In the genomic region with DNA sequence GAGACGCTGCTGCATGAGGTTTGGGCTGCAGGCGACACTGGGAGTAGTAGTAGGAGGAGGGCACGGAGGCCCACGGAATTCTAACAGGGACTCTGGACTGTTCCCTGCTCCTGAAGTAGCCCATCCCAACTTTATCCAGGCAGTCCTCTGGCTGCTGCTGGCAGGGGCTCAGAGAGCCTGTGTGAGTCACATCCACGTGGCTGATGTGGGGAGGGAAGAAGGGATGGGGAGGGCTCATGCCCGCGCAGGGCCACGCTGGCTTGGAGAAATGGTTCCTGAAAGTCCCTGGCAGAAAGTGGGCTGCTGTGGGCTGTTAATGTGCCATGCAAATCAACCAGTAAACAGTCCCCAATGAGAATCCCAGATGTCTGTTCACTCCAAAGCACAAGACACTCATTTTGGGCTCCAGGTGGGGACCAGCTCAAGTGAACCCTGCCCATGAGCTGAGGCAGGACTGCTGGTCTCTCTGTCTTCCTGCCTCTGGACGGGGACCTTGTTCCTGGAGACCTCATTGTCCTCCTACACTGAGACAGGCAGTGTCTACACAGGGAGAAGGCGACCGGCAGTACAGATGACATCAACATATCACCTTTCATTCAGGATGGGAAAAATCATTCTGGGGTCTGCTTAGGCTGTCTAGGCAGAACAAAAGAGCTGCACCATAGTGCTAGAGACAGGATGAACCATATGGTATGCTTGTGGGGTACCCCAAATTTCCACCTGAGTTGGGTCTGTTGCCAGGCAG, we compare ENCODE assay signal across 10 cellular contexts. TPM values are rescaled to one million over a fixed set of nuclear protein-coding genes. Genes with fewer than 3 reads are reported as not detected.
A peak's percentile ranks its signal among the peaks of the same experiment; 100 is the strongest.
DNase-seq lines count a peak whose midpoint lies in the region; ATAC-seq, FAIRE-seq and TF ChIP-seq lines count a peak whose summit lies in the region.
"Had no signal": no experiment of that assay in that cellular context is flagged by ENCODE, and none has a peak within 500 bp of the region (broad histone marks: within the 10 kb centered on the region; RNA-seq: fewer than 3 reads in every experiment).

No MANE protein-coding gene starts in this region.

- H3K9me3 ChIP-seq in keratinocyte (ENCODE audit: control insufficient read depth, low read depth, low read length) (no peaks in the 10 kb centered on the region), skeletal muscle satellite cell (replicated peaks; ENCODE audit: low read length) (no peaks in the 10 kb centered on the region)

- ATAC-seq in GM21381 (IDR thresholded peaks at IDR 0.05; ENCODE audit: unreplicated experiment) (no peak), GM18498 (IDR thresholded peaks at IDR 0.05; ENCODE audit: unreplicated experiment) (no peak)

- no peak overlapping the region for H3K9ac ChIP-seq in keratinocyte (ENCODE audit: control insufficient read depth, extremely low read depth, insufficient read depth, low read length)
- no peak overlapping the region for H3K9ac ChIP-seq in skeletal muscle satellite cell (ENCODE audit: low read depth, low read length)

- H3K4me1 ChIP-seq in keratinocyte (ENCODE audit: control insufficient read depth, extremely low read depth, insufficient read depth, low read length) (peaks cover 7% of the 10 kb centered on the region), skeletal muscle satellite cell (ENCODE audit: control insufficient read depth, insufficient read depth, low read length) (peaks cover 10% of the 10 kb centered on the region)

- peaks cover 7% of the 10 kb centered on the region for H3K4me1 Mint-ChIP-seq in MCF 10A (ENCODE audit: insufficient read depth, unreplicated experiment)

- H3K27ac Mint-ChIP-seq in MCF 10A (ENCODE audit: low read depth, unreplicated experiment), result no peak overlapping the region
- H3K27ac Mint-ChIP-seq: activated naive CD8-positive, alpha-beta T cell had no signal

- H3K27me3 ChIP-seq in keratinocyte (ENCODE audit: control insufficient read depth, extremely low read depth, insufficient read depth, low read length) (no peaks in the 10 kb centered on the region), skeletal muscle satellite cell (ENCODE audit: control insufficient read depth, insufficient read depth, low read length) (peaks cover 11% of the 10 kb centered on the region)

- H3K9me1 ChIP-seq in keratinocyte (ENCODE audit: control insufficient read depth, extremely low read depth, insufficient read depth, low read length), result no peaks in the 10 kb centered on the region

- intact Hi-C loops in MCF 10A (cut with micrococcal nuclease), result no loop called here

- H3K4me3 ChIP-seq in keratinocyte (ENCODE audit: control insufficient read depth in 2 of 3, extremely low read depth in 1 of 3, insufficient read depth in 2 of 3, low read depth in 1 of 3, low read length in 3 of 3) (no peak overlapping the region), skeletal muscle satellite cell (ENCODE audit: low read length) (no peak overlapping the region)

- H3K4me3 Mint-ChIP-seq in MCF 10A (ENCODE audit: unreplicated experiment), result no peak overlapping the region
- H3K4me3 Mint-ChIP-seq: activated naive CD8-positive, alpha-beta T cell had no signal

- H3K79me2 ChIP-seq in keratinocyte (ENCODE audit: control insufficient read depth, insufficient read depth, low read length), result no peaks in the 10 kb centered on the region

- H3K36me3 ChIP-seq in keratinocyte (ENCODE audit: control insufficient read depth in 2 of 2, extremely low read depth in 1 of 2, insufficient read depth in 2 of 2, low read length in 2 of 2) (no peaks in the 10 kb centered on the region), skeletal muscle satellite cell (ENCODE audit: insufficient read depth, low read length) (no peaks in the 10 kb centered on the region)

- POLR2A ChIA-PET in MCF 10A (lab: Yijun Ruan, JAX), result interaction anchor here (1.2 kb wide), 1 partner anchor 20 kb away, joined by 3 read pairs; no protein-coding TSS in a partner anchor

- TF ChIP-seq POLR2A in H54 (IDR thresholded peaks at IDR 0.05; ENCODE audit: low read depth, low read length), result 0 out of 2 replicates have a peak, but pooled peaks have one; percentile 10

- H2AFZ ChIP-seq in keratinocyte (ENCODE audit: control insufficient read depth, low read length), result peak overlapping the region; percentile 65

- FAIRE-seq in H54 (lab: Jason Lieb, UNC), result no peak
- FAIRE-seq in keratinocyte (lab: Jason Lieb, UNC), result peak; percentile 84

- dilution Hi-C loops in keratinocyte (cut with MboI; ENCODE audit: extremely low pct_ligation_motif_present, low sequenced_read_pairs), result no loop called here

- H3K9me3 Mint-ChIP-seq in MCF 10A (ENCODE audit: unreplicated experiment), result peaks cover 7% of the 10 kb centered on the region

- no peak overlapping the region for H3K27ac ChIP-seq in keratinocyte (ENCODE audit: control insufficient read depth, insufficient read depth, low read length)

- no peaks in the 10 kb centered on the region for H4K20me1 ChIP-seq in keratinocyte (ENCODE audit: control insufficient read depth, extremely low read depth, insufficient read depth, low read length)

- no peaks in the 10 kb centered on the region for H3K36me3 Mint-ChIP-seq in MCF 10A (ENCODE audit: insufficient read depth, unreplicated experiment)

- DNase-seq in H54 (ENCODE audit: insufficient read length, low spot score) (peak; percentile 60), MCF 10A (ENCODE audit: unreplicated experiment) (peak; percentile 87), keratinocyte (ENCODE audit: low read depth, low spot score) (no peak), NCI-H1694 (lab: John Stamatoyannopoulos, UW) (no peak), T-helper 1 cell (no peak)
- DNase-seq: NCI-H2029 treated with DMSO at 0.1 percent for 48 hours had no signal

- CTCF ChIA-PET in MCF 10A (lab: Yijun Ruan, JAX), result interaction anchor here (0.6 to 0.7 kb wide), 4 partner anchors 17 to 1073 kb away, joined by 3 read pairs; no protein-coding TSS in a partner anchor

- TF ChIP-seq CTCF in MCF 10A (IDR thresholded peaks at IDR 0.05; ENCODE audit: unreplicated experiment) (no peak), keratinocyte (optimal IDR thresholded peaks at IDR 0.05 in 1 of 3, IDR thresholded peaks at IDR 0.05 in 1 of 3, conservative IDR thresholded peaks at IDR 0.05 in 1 of 3; ENCODE audit: extremely low read depth in 1 of 3, insufficient read depth in 2 of 3, low read length in 3 of 3) (no peak)

- peak overlapping the region; percentile 13 for H3K4me2 ChIP-seq in keratinocyte (ENCODE audit: control insufficient read depth, extremely low read depth, insufficient read depth, low read depth, low read length)
- H3K4me2 ChIP-seq in skeletal muscle satellite cell (ENCODE audit: low read length), result peak overlapping the region; percentile 55

- BruUV-seq in MCF 10A (replicated peaks; lab: Mats Ljungman, UMichigan), result no TSS peak

- H3K27me3 Mint-ChIP-seq in MCF 10A (ENCODE audit: insufficient read depth, unreplicated experiment), result peaks cover 44% of the 10 kb centered on the region

RNA-seq across cellular contexts. Expression of gene FMOD, which starts 57.7 kb away (rescaled TPM):
- not detected in 2 replicates for total RNA-seq in MCF 10A (2022)
- polyA plus RNA-seq in keratinocyte, result 0.39 to 0.47 TPM (median 0.44 TPM) in 3 replicates
- polyA plus RNA-seq in keratinocyte (2011; ENCODE audit: low read depth), result not detected
- polyA plus RNA-seq in keratinocyte (2011; cell fraction: cytosol; rRNA removed), result 0.18 and 0.27 TPM in 2 replicates
- polyA plus RNA-seq in keratinocyte (2011; cell fraction: nucleus; rRNA removed), result 0.47 TPM in 2 replicates
- polyA plus RNA-seq in keratinocyte (2012; ENCODE audit: low replicate concordance), result 0.06 and 0.29 TPM in 2 replicates
- polyA minus RNA-seq in keratinocyte, result 0.46 TPM in 1 of 3 replicates, not detected in the others
- polyA minus RNA-seq in keratinocyte (2011; cell fraction: cytosol; rRNA and poly(A)+ RNA removed), result not detected
- 0.62 TPM in 1 of 2 replicates, not detected in the other for polyA minus RNA-seq in keratinocyte (2011; cell fraction: nucleus; rRNA and poly(A)+ RNA removed)
- under 0.01 and 0.44 TPM in 2 replicates for total RNA-seq in skeletal muscle satellite cell (2012; rRNA removed)

Comparison
In these comparisons a context has a peak if more than half of its experiments do, and no peak if none do; other contexts are left out.
1. DNase-seq: peak in H54 (single experiment) and MCF 10A (single experiment); none in keratinocyte (single experiment), NCI-H1694 (single experiment) and T-helper 1 cell (0 of 5).